Comparison of ENCODE assay signal across 1 cellular context in the genomic region with DNA sequence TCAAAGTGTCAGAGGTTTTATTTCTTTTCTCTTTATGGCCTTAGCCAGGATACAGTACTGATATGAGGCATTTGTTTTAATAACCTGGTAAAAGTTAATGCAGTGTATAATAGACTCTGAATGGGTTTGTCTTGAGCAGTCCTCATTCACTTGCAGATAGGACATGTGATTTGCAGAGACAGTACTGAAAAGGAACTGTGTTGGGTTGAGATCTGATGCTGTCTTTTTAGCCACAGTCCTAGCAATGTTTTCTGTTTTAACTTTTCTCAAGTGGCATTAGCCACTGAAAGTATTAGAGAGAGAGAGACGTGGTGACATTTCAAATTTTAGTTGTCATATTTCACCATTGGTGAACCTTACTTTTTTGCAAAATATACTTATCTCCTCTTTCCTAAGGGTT.
TF ChIP-seq lines count a peak whose summit lies in the region.

No MANE protein-coding gene starts in this region.

TF ChIP-seq in GM23338, 12 proteins besides CTCF, POLR2A, EP300 and RAD21:
- TF ChIP-seq ZNF462 (CRISPR knock-in tag; IDR thresholded peaks at IDR 0.05) (no peak), EZH2 (IDR thresholded peaks at IDR 0.05; ENCODE audit: low read depth, unreplicated experiment) (no peak), REST (IDR thresholded peaks at IDR 0.05; ENCODE audit: unreplicated experiment) (no peak), ZNF114 (CRISPR knock-in tag; IDR thresholded peaks at IDR 0.05) (no peak), POLR2AphosphoS5 (IDR thresholded peaks at IDR 0.05; ENCODE audit: low read depth) (no peak), ZNF331 (CRISPR knock-in tag; IDR thresholded peaks at IDR 0.05; ENCODE audit: low read depth) (no peak), NANOG (IDR thresholded peaks at IDR 0.05; ENCODE audit: borderline replicate concordance) (no peak), STAT1 (IDR thresholded peaks at IDR 0.05; ENCODE audit: unreplicated experiment) (no peak), CREB1 (CRISPR knock-in tag; IDR thresholded peaks at IDR 0.05; ENCODE audit: low read depth) (no peak), ETS1 (IDR thresholded peaks at IDR 0.05) (no peak), JUNB (IDR thresholded peaks at IDR 0.05; ENCODE audit: unreplicated experiment) (no peak), EZH2phosphoT487 (IDR thresholded peaks at IDR 0.05; ENCODE audit: unreplicated experiment) (no peak)
